ENCODE assay signal across 1 cellular context in the genomic region with DNA sequence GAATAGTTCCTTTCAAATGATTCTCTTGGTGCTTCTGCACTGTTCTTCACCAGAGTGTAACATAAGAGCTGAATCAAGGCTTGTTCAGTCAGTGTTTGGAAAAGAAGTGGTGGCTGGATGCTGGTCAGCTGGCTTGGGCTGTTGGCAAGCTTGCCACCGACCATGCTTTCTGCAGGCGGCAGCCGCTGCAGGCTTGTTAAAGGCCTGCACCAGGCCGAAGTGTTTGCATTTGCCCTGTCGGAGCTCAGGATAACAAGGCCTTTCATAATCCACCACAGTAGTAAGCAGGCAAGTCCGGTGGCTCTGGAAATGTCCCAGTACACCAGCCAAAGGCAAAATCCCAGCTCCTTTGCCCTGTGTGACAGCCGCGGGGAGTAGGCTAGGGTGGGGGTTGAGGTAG.
A peak's percentile ranks its signal among the peaks of the same experiment; 100 is the strongest.
TF ChIP-seq lines count a peak whose summit lies in the region.

No MANE protein-coding gene starts in this region.

TF ChIP-seq in HepG2, 621 proteins besides CTCF, POLR2A, EP300 and RAD21 (continued from another document and continues in another):
- TF ChIP-seq, protein P1, sequence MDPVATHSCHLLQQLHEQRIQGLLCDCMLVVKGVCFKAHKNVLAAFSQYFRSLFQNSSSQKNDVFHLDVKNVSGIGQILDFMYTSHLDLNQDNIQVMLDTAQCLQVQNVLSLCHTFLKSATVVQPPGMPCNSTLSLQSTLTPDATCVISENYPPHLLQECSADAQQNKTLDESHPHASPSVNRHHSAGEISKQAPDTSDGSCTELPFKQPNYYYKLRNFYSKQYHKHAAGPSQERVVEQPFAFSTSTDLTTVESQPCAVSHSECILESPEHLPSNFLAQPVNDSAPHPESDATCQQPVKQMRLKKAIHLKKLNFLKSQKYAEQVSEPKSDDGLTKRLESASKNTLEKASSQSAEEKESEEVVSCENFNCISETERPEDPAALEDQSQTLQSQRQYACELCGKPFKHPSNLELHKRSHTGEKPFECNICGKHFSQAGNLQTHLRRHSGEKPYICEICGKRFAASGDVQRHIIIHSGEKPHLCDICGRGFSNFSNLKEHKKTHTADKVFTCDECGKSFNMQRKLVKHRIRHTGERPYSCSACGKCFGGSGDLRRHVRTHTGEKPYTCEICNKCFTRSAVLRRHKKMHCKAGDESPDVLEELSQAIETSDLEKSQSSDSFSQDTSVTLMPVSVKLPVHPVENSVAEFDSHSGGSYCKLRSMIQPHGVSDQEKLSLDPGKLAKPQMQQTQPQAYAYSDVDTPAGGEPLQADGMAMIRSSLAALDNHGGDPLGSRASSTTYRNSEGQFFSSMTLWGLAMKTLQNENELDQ (CRISPR knock-in tag; IDR thresholded peaks at IDR 0.05; ENCODE audit: borderline replicate concordance): no peak
- TF ChIP-seq, protein P2, sequence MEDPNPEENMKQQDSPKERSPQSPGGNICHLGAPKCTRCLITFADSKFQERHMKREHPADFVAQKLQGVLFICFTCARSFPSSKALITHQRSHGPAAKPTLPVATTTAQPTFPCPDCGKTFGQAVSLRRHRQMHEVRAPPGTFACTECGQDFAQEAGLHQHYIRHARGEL (CRISPR knock-in tag; IDR thresholded peaks at IDR 0.05): no peak
- TF ChIP-seq SMAD3 (CRISPR knock-in tag; IDR thresholded peaks at IDR 0.05) (0 out of 2 replicates have a peak, but pooled peaks have one; percentile 25), SETDB1 (CRISPR knock-in tag; IDR thresholded peaks at IDR 0.05; ENCODE audit: borderline replicate concordance) (no peak), MYNN (CRISPR knock-in tag; IDR thresholded peaks at IDR 0.05; ENCODE audit: low read depth) (no peak), RXRB (CRISPR knock-in tag; IDR thresholded peaks at IDR 0.05; ENCODE audit: borderline replicate concordance) (no peak), HMG20A (CRISPR knock-in tag; IDR thresholded peaks at IDR 0.05; ENCODE audit: borderline replicate concordance) (0 out of 2 replicates have a peak, but pooled peaks have one; percentile 23), HOXA9 (CRISPR knock-in tag; IDR thresholded peaks at IDR 0.05; ENCODE audit: borderline replicate concordance) (no peak), TFDP1 (CRISPR knock-in tag; IDR thresholded peaks at IDR 0.05; ENCODE audit: borderline replicate concordance) (peak; percentile 38; the same call in 1 of the 2 replicates), MLLT10 (CRISPR knock-in tag; IDR thresholded peaks at IDR 0.05) (no peak), RERE (CRISPR knock-in tag; IDR thresholded peaks at IDR 0.05; ENCODE audit: low read depth) (no peak), HOXD1 (CRISPR knock-in tag; IDR thresholded peaks at IDR 0.05) (no peak), ZNF468 (CRISPR knock-in tag; IDR thresholded peaks at IDR 0.05) (no peak), ZNF326 (CRISPR knock-in tag; IDR thresholded peaks at IDR 0.05; ENCODE audit: borderline replicate concordance) (no peak), EED (CRISPR knock-in tag; IDR thresholded peaks at IDR 0.05) (no peak), NFIB (CRISPR knock-in tag; IDR thresholded peaks at IDR 0.05; ENCODE audit: borderline replicate concordance) (no peak), YEATS2 (CRISPR knock-in tag; IDR thresholded peaks at IDR 0.05; ENCODE audit: borderline replicate concordance) (no peak), ZNF816 (CRISPR knock-in tag; IDR thresholded peaks at IDR 0.05; ENCODE audit: borderline replicate concordance) (no peak), GTF3A (CRISPR knock-in tag; conservative IDR thresholded peaks at IDR 0.05) (no peak), TOPORS (CRISPR knock-in tag; IDR thresholded peaks at IDR 0.05) (no peak), ZNF770 (CRISPR knock-in tag; IDR thresholded peaks at IDR 0.05) (no peak), ZNF850 (CRISPR knock-in tag; conservative IDR thresholded peaks at IDR 0.05) (no peak), YEATS4 (CRISPR knock-in tag; IDR thresholded peaks at IDR 0.05; ENCODE audit: borderline replicate concordance) (peak; percentile 62), ZNF562 (CRISPR knock-in tag; IDR thresholded peaks at IDR 0.05; ENCODE audit: borderline replicate concordance) (no peak), LBX2 (CRISPR knock-in tag; IDR thresholded peaks at IDR 0.05; ENCODE audit: borderline replicate concordance) (no peak), ZNF615 (CRISPR knock-in tag; IDR thresholded peaks at IDR 0.05; ENCODE audit: borderline replicate concordance) (no peak), GRHL1 (CRISPR knock-in tag; conservative IDR thresholded peaks at IDR 0.05) (no peak), ZFP82 (CRISPR knock-in tag; IDR thresholded peaks at IDR 0.05; ENCODE audit: borderline replicate concordance) (no peak), HOXA5 (CRISPR knock-in tag; IDR thresholded peaks at IDR 0.05) (no peak), HNRNPK (IDR thresholded peaks at IDR 0.05; ENCODE audit: low read depth, low read length, poor library complexity, severe bottlenecking) (no peak), IRX3 (CRISPR knock-in tag; IDR thresholded peaks at IDR 0.05; ENCODE audit: borderline replicate concordance, low read depth) (no peak), TFAP4 (IDR thresholded peaks at IDR 0.05; ENCODE audit: borderline replicate concordance, low read depth) (no peak; the same call in 1 of the 2 replicates), CENPX (CRISPR knock-in tag; IDR thresholded peaks at IDR 0.05) (no peak), ZFP62 (CRISPR knock-in tag; IDR thresholded peaks at IDR 0.05) (no peak), TCF12 (IDR thresholded peaks at IDR 0.05) (no peak), TCF12 (CRISPR knock-in tag; IDR thresholded peaks at IDR 0.05) (no peak), KLF16 (CRISPR knock-in tag; IDR thresholded peaks at IDR 0.05) (no peak; a peak in 1 of 4 replicates), ZNF10 (CRISPR knock-in tag; IDR thresholded peaks at IDR 0.05; ENCODE audit: borderline replicate concordance, low read depth) (no peak), HHEX (CRISPR knock-in tag; IDR thresholded peaks at IDR 0.05) (no peak), SAP130 (CRISPR knock-in tag; IDR thresholded peaks at IDR 0.05; ENCODE audit: low read depth) (peak; percentile 46; the same call in 1 of the 2 replicates), GABPB1 (CRISPR knock-in tag; IDR thresholded peaks at IDR 0.05) (no peak), RBFOX2 (IDR thresholded peaks at IDR 0.05; ENCODE audit: low read depth, low read length) (no peak), ZSCAN29 (CRISPR knock-in tag; conservative IDR thresholded peaks at IDR 0.05) (peak; percentile 70; the same call in 1 of the 2 replicates), KDM6A (CRISPR knock-in tag; IDR thresholded peaks at IDR 0.05; ENCODE audit: low read depth) (no peak), MTA1 (CRISPR knock-in tag; IDR thresholded peaks at IDR 0.05; ENCODE audit: borderline replicate concordance) (no peak), EHMT2 (IDR thresholded peaks at IDR 0.05; ENCODE audit: borderline replicate concordance, low read depth, low read length) (no peak), NFE2 (CRISPR knock-in tag; IDR thresholded peaks at IDR 0.05) (no peak), HOXA3 (CRISPR knock-in tag; IDR thresholded peaks at IDR 0.05) (no peak)
- TF ChIP-seq, protein P3, sequence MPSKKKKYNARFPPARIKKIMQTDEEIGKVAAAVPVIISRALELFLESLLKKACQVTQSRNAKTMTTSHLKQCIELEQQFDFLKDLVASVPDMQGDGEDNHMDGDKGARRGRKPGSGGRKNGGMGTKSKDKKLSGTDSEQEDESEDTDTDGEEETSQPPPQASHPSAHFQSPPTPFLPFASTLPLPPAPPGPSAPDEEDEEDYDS (CRISPR knock-in tag; IDR thresholded peaks at IDR 0.05): no peak
- TF ChIP-seq, protein P4, sequence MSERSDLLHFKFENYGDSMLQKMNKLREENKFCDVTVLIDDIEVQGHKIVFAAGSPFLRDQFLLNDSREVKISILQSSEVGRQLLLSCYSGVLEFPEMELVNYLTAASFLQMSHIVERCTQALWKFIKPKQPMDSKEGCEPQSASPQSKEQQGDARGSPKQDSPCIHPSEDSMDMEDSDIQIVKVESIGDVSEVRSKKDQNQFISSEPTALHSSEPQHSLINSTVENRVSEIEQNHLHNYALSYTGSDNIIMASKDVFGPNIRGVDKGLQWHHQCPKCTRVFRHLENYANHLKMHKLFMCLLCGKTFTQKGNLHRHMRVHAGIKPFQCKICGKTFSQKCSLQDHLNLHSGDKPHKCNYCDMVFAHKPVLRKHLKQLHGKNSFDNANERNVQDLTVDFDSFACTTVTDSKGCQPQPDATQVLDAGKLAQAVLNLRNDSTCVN (CRISPR knock-in tag; IDR thresholded peaks at IDR 0.05; ENCODE audit: borderline replicate concordance): no peak
